8 cellular contexts compared by ENCODE assay signal in genomic region chr1:16248603-16249534, GRCh38. TPM values are rescaled to one million over a fixed set of nuclear protein-coding genes. Genes with fewer than 3 reads are reported as not detected.
DNase-seq lines count a peak whose midpoint lies in the region; ATAC-seq, FAIRE-seq and TF ChIP-seq lines count a peak whose summit lies in the region.

No MANE protein-coding gene starts in this region.

- H3K4me1 ChIP-seq in liver (ENCODE audit: control insufficient read depth in 4 of 4, insufficient read depth in 4 of 4, low read length in 3 of 4) (peaks cover 5 to 38% (median 35%) of the 10 kb centered on the region in 4 donors), HepG2 (ENCODE audit: insufficient read depth, low read length) (peaks cover 6% of the 10 kb centered on the region; the same call in 1 of the 2 replicates)

- H3K9ac ChIP-seq in liver (ENCODE audit: low read depth in 1 of 2, low read length in 2 of 2) (peak overlapping the region in 1 of 2 donors; percentile 11), HepG2 (ENCODE audit: insufficient read depth, low read depth, low read length) (no peak overlapping the region), SU-DHL-6 (ENCODE audit: low read length) (no peak overlapping the region)

- H2AFZ ChIP-seq in HepG2 (ENCODE audit: low read length) = no peak overlapping the region
- no peak overlapping the region for H2AFZ ChIP-seq in SU-DHL-6 (ENCODE audit: low read depth, low read length, severe bottlenecking)

- no peak for FAIRE-seq in HepG2 (lab: Jason Lieb, UNC)

- in situ Hi-C loops in HepG2 (cut with HindIII; ENCODE audit: extremely low pct_ligation_motif_present, low pct_unique_long_range_greater_than_20kb) = no loop called here

- no peak for TF ChIP-seq EP300 in HepG2 (IDR thresholded peaks at IDR 0.05; ENCODE audit: low read depth in 2 of 2, low read length in 2 of 2)
- TF ChIP-seq EP300 in HepG2 (CRISPR knock-in tag; IDR thresholded peaks at IDR 0.05; ENCODE audit: borderline replicate concordance) = no peak

- POLR2A ChIA-PET in HepG2 (lab: Yijun Ruan, JAX) = no interaction called here

- H3K27ac ChIP-seq in liver (ENCODE audit: low read depth in 1 of 2, low read length in 2 of 2) = peak overlapping the region; percentile 65
- no peak overlapping the region for H3K27ac ChIP-seq in HepG2 (ENCODE audit: extremely low read length, insufficient read depth, low read length)
- H3K27ac ChIP-seq in SU-DHL-6 (ENCODE audit: low read depth, low read length) = peak overlapping the region; percentile 60

- WGBS in liver = 21% methylated on average over 7 of the region's 7 CpGs
- WGBS in HepG2 (ENCODE audit: low lambda C conversion rate) = 93% methylated on average over 7 of the region's 7 CpGs

- H4K20me1 ChIP-seq in HepG2 (ENCODE audit: insufficient read depth, low read length) (no peaks in the 10 kb centered on the region), SU-DHL-6 (ENCODE audit: low read depth, low read length) (no peaks in the 10 kb centered on the region)

- peaks cover 8% of the 10 kb centered on the region; the same call in 1 of the 2 replicates for H3F3A ChIP-seq in SU-DHL-6 (ENCODE audit: insufficient read depth)

- H3K4me2 ChIP-seq in HepG2 (ENCODE audit: low read depth, low read length) = no peak overlapping the region
- peak overlapping the region; percentile 20 for H3K4me2 ChIP-seq in SU-DHL-6 (ENCODE audit: low read depth, low read length, poor library complexity, severe bottlenecking)

- intact Hi-C loops in HepG2 (cut with micrococcal nuclease; ENCODE audit: unreplicated experiment) = no loop called here

- H3K4me3 ChIP-seq in liver (ENCODE audit: low read depth in 1 of 3, low read length in 3 of 3) (no peak overlapping the region), HepG2 (replicated peaks in 1 of 3; ENCODE audit: insufficient read depth in 1 of 3, low read depth in 2 of 3, low read length in 3 of 3) (no peak overlapping the region), SU-DHL-6 (ENCODE audit: insufficient read depth, low read length, poor library complexity, severe bottlenecking) (no peak overlapping the region), fibroblast of mammary gland (ENCODE audit: control insufficient read depth, low read depth, low read length) (no peak overlapping the region)

- TF ChIP-seq RAD21 in liver (IDR thresholded peaks at IDR 0.05) (peak in 1 of 2 donors; percentile 35), HepG2 (CRISPR knock-in tag; IDR thresholded peaks at IDR 0.05) (no peak)

- H3K36me3 ChIP-seq in liver (ENCODE audit: control insufficient read depth in 4 of 4, insufficient read depth in 3 of 4, low read depth in 1 of 4, low read length in 3 of 4) = peaks cover 2 to 15% (median 9%) of the 10 kb centered on the region in 4 donors
- H3K36me3 ChIP-seq in HepG2 (replicated peaks in 1 of 2; ENCODE audit: control insufficient read depth in 1 of 2, insufficient read depth in 2 of 2, low read length in 2 of 2) = peaks cover 11 to 46% of the 10 kb centered on the region in 2 experiments; a peak in 4 of 5 replicates
- H3K36me3 ChIP-seq in SU-DHL-6 (ENCODE audit: low read length) = no peaks in the 10 kb centered on the region

- BruUV-seq in HepG2 (replicated peaks; lab: Mats Ljungman, UMichigan) = no TSS peak

- DNase-seq in HepG2 (ENCODE audit: low spot score) (no peak), NCI-H1105 (lab: John Stamatoyannopoulos, UW) (peak; percentile 96), fibroblast of mammary gland (ENCODE audit: low read depth) (peak; percentile 77), omental fat pad (ENCODE audit: low spot score) (peak; percentile 44), amniotic stem cell (lab: John Stamatoyannopoulos, UW) (no peak)

- H3K9me2 ChIP-seq in SU-DHL-6 (replicated peaks; ENCODE audit: insufficient read depth, low read length) = no peaks in the 10 kb centered on the region

- no peak for ATAC-seq in HepG2
- no peak for ATAC-seq in omental fat pad (ENCODE audit: low FRiP score)
- no peak for ATAC-seq in HG02870 (IDR thresholded peaks at IDR 0.05; ENCODE audit: unreplicated experiment)

- H3K27me3 ChIP-seq in liver (ENCODE audit: control insufficient read depth in 4 of 4, insufficient read depth in 4 of 4, low read length in 3 of 4) (no peaks in the 10 kb centered on the region), HepG2 (ENCODE audit: control insufficient read depth in 1 of 2, insufficient read depth in 2 of 2, low read length in 2 of 2) (no peaks in the 10 kb centered on the region), SU-DHL-6 (ENCODE audit: low read length) (no peaks in the 10 kb centered on the region)

- no peak for TF ChIP-seq POLR2A in HepG2 (IDR thresholded peaks at IDR 0.05; ENCODE audit: insufficient read depth in 1 of 2, low read depth in 2 of 2, low read length in 2 of 2)

- CTCF ChIA-PET in HepG2 (lab: Yijun Ruan, JAX; ENCODE audit: low intra/inter-chr PET ratio, low total read pairs) = no interaction called here

- TF ChIP-seq CTCF in liver (IDR thresholded peaks at IDR 0.05; ENCODE audit: low read depth, low read length, missing input control) = no peak
- no peak for TF ChIP-seq CTCF in HepG2 (CRISPR knock-in tag; IDR thresholded peaks at IDR 0.05)
- TF ChIP-seq CTCF in SU-DHL-6 (IDR thresholded peaks at IDR 0.05; ENCODE audit: insufficient read depth, low read length, poor library complexity, severe bottlenecking) = no peak
- TF ChIP-seq CTCF in fibroblast of mammary gland (conservative IDR thresholded peaks at IDR 0.05; ENCODE audit: control insufficient read depth, insufficient read depth, low read depth, low read length) = no peak
- TF ChIP-seq CTCF in omental fat pad (IDR thresholded peaks at IDR 0.05) = no peak

- H3K9me3 ChIP-seq in liver (ENCODE audit: control insufficient read depth in 4 of 4, low read length in 3 of 4) (no peaks in the 10 kb centered on the region), HepG2 (ENCODE audit: low read length) (no peaks in the 10 kb centered on the region), SU-DHL-6 (ENCODE audit: insufficient read depth, low read length) (no peaks in the 10 kb centered on the region)

- H3K79me2 ChIP-seq in HepG2 (ENCODE audit: insufficient read depth, low read length) = no peaks in the 10 kb centered on the region
- no peaks in the 10 kb centered on the region for H3K79me2 ChIP-seq in SU-DHL-6 (ENCODE audit: insufficient read depth, low read length)

TF ChIP-seq in liver, 16 proteins besides CTCF, POLR2A, EP300 and RAD21 (continues in another document):
- TF ChIP-seq TAF1 (conservative IDR thresholded peaks at IDR 0.05) = no peak

RNA-seq across cellular contexts. Expression of gene CPLANE2, which starts 11.9 kb away (rescaled TPM):
- total RNA-seq in liver (1 to 10 TPM; 2.5 to 2.7 TPM), HepG2 (2016; rRNA removed; fragmentation: Illumina TruSeq; extraction: Trizol) (0.98 and 1.6 TPM in 2 replicates), omental fat pad (10 to 100 TPM in 1 of 4 donors, 1 to 10 TPM in 3; 2.0 to 13.3 (median 4.7) TPM)
- polyA plus RNA-seq in liver (1 to 10 TPM in 1 of 2 donors, under 1 TPM in 1; 0.96 to 2.4 TPM), HepG2 (2011; rRNA removed) (0.27 and 0.29 TPM in 2 replicates)
- 0.62 and 0.71 TPM in 2 replicates for total RNA-seq in HepG2 (2016; cell fraction: cytosol; rRNA removed; fragmentation: Illumina TruSeq; extraction: Trizol; ENCODE audit: low read depth)
- 1.00 and 1.9 TPM in 2 replicates for total RNA-seq in HepG2 (2016; cell fraction: insoluble cytoplasmic fraction; rRNA removed; fragmentation: Illumina TruSeq; extraction: Trizol)
- total RNA-seq in HepG2 (2016; cell fraction: membrane; rRNA removed; fragmentation: Illumina TruSeq; extraction: Trizol) = 1.8 and 1.9 TPM in 2 replicates
- 0.99 and 1.3 TPM in 2 replicates for total RNA-seq in HepG2 (2016; cell fraction: nucleus; rRNA removed; fragmentation: Illumina TruSeq; extraction: Trizol)
- polyA plus RNA-seq in HepG2 (2011; cell fraction: cytosol; rRNA removed) = 0.12 and 0.42 TPM in 2 replicates
- polyA plus RNA-seq in HepG2 (2011; cell fraction: nucleus; rRNA removed) = 0.43 and 0.48 TPM in 2 replicates
- polyA plus RNA-seq in HepG2 (2012) = 0.38 and 0.53 TPM in 2 replicates
- 0.38 and 0.65 TPM in 2 replicates for polyA plus RNA-seq in HepG2 (2016; cell fraction: cytosol; fragmentation: Illumina TruSeq; extraction: Trizol; ENCODE audit: low read depth)
- polyA plus RNA-seq in HepG2 (2016; cell fraction: insoluble cytoplasmic fraction; fragmentation: Illumina TruSeq; extraction: Trizol; ENCODE audit: low read depth) = 0.47 and 0.85 TPM in 2 replicates
- polyA plus RNA-seq in HepG2 (2016; cell fraction: membrane; fragmentation: Illumina TruSeq; extraction: Trizol; ENCODE audit: low read depth) = 0.76 and 1.2 TPM in 2 replicates
- 0.41 and 2.0 TPM in 2 replicates for polyA plus RNA-seq in HepG2 (2016; cell fraction: nucleus; fragmentation: Illumina TruSeq; extraction: Trizol; ENCODE audit: insufficient read depth, low read depth)
- polyA minus RNA-seq in HepG2 (2011; rRNA and poly(A)+ RNA removed; ENCODE audit: low replicate concordance) = 4.2 and 10.4 TPM in 2 replicates
- polyA minus RNA-seq in HepG2 (2011; cell fraction: cytosol; rRNA and poly(A)+ RNA removed) = 2.1 TPM in 1 of 2 replicates, not detected in the other
- 0.39 and 1.1 TPM in 2 replicates for polyA minus RNA-seq in HepG2 (2011; cell fraction: nucleus; rRNA and poly(A)+ RNA removed)

RNA-seq across cellular contexts. Expression of gene ARHGEF19, which starts 36.4 kb away (rescaled TPM):
- 1 to 10 TPM in 1 of 2 donors, under 1 TPM in 1; 0.79 to 3.0 TPM for total RNA-seq in liver
- polyA plus RNA-seq in liver = 1 to 10 TPM; 1.9 to 3.2 TPM
- 1.8 and 2.0 TPM in 2 replicates for total RNA-seq in HepG2 (2016; rRNA removed; fragmentation: Illumina TruSeq; extraction: Trizol)
- 0.53 and 1.0 TPM in 2 replicates for total RNA-seq in HepG2 (2016; cell fraction: cytosol; rRNA removed; fragmentation: Illumina TruSeq; extraction: Trizol; ENCODE audit: low read depth)
- total RNA-seq in HepG2 (2016; cell fraction: insoluble cytoplasmic fraction; rRNA removed; fragmentation: Illumina TruSeq; extraction: Trizol) = 1.4 and 2.3 TPM in 2 replicates
- 1.3 and 1.5 TPM in 2 replicates for total RNA-seq in HepG2 (2016; cell fraction: membrane; rRNA removed; fragmentation: Illumina TruSeq; extraction: Trizol)
- total RNA-seq in HepG2 (2016; cell fraction: nucleus; rRNA removed; fragmentation: Illumina TruSeq; extraction: Trizol) = 1.9 and 2.1 TPM in 2 replicates
- 1.7 and 2.2 TPM in 2 replicates for polyA plus RNA-seq in HepG2 (2011; rRNA removed)
- 1.7 and 2.2 TPM in 2 replicates for polyA plus RNA-seq in HepG2 (2011; cell fraction: cytosol; rRNA removed)
- polyA plus RNA-seq in HepG2 (2011; cell fraction: nucleus; rRNA removed) = 9.9 and 10.1 TPM in 2 replicates
- 0.88 and 1.6 TPM in 2 replicates for polyA plus RNA-seq in HepG2 (2012)
- 0.47 and 1.2 TPM in 2 replicates for polyA plus RNA-seq in HepG2 (2016; cell fraction: cytosol; fragmentation: Illumina TruSeq; extraction: Trizol; ENCODE audit: low read depth)
- polyA plus RNA-seq in HepG2 (2016; cell fraction: insoluble cytoplasmic fraction; fragmentation: Illumina TruSeq; extraction: Trizol; ENCODE audit: low read depth) = 1.7 and 2.2 TPM in 2 replicates
- 0.94 and 1.7 TPM in 2 replicates for polyA plus RNA-seq in HepG2 (2016; cell fraction: membrane; fragmentation: Illumina TruSeq; extraction: Trizol; ENCODE audit: low read depth)
- 4.0 and 5.0 TPM in 2 replicates for polyA plus RNA-seq in HepG2 (2016; cell fraction: nucleus; fragmentation: Illumina TruSeq; extraction: Trizol; ENCODE audit: insufficient read depth, low read depth)
- polyA minus RNA-seq in HepG2 (2011; rRNA and poly(A)+ RNA removed; ENCODE audit: low replicate concordance) = 1.3 and 7.5 TPM in 2 replicates
- 0.69 and 0.79 TPM in 2 replicates for polyA minus RNA-seq in HepG2 (2011; cell fraction: cytosol; rRNA and poly(A)+ RNA removed)
- polyA minus RNA-seq in HepG2 (2011; cell fraction: nucleus; rRNA and poly(A)+ RNA removed) = 1.4 and 2.1 TPM in 2 replicates
- 10 to 100 TPM in 1 of 4 donors, 1 to 10 TPM in 3; 2.6 to 10.6 (median 3.9) TPM for total RNA-seq in omental fat pad

Comparison
In these comparisons a context has a peak if more than half of its experiments do, and no peak if none do; other contexts are left out.
1. DNase-seq: peak in NCI-H1105 (single experiment), fibroblast of mammary gland (single experiment) and omental fat pad (single experiment); none in HepG2 (single experiment) and amniotic stem cell (single experiment).